Comparison of ENCODE assay signal across 11 cellular contexts in the genomic region with DNA sequence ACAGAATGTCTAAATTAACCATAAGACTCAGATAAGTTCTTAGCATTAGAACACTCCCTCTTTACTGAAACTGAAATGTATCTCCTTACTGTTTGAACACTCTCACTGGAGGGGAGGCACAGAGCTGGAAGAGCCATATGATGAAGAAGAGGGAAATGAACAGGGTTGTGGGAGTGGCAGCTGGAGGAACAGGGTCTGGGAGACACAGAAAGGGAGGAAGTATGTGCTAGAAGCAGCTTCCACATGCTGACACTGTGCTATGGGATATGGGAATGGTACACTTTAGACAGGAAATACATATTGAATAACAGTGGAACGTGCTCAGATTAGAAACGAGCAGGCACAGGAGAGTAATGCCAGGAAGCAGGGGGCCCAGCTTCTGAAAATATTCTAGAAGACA.
"Had no signal": no experiment of that assay in that cellular context is flagged by ENCODE, and none has a peak within 500 bp of the region (broad histone marks: within the 10 kb centered on the region; RNA-seq: fewer than 3 reads in every experiment).

No MANE protein-coding gene starts in this region.

- H3K27ac Mint-ChIP-seq: dendritic cell treated with granulocyte-macrophage colony-stimulating factor and Interleukin-4, amounts not matched to agents 40 ng/mL and 50 ng/mL, for 4 days; stimulated activated naive B cell treated with anti-CD40 and anti-IgM and Interleukin-4, amounts not matched to agents 10 μg/mL and 1 μg/mL and 100 μg/mL, for 72 hours had no signal

- H3K9me3 Mint-ChIP-seq: dendritic cell treated with granulocyte-macrophage colony-stimulating factor and Interleukin-4, amounts not matched to agents 40 ng/mL and 50 ng/mL, for 4 days; stimulated activated naive B cell treated with anti-CD40 and anti-IgM and Interleukin-4, amounts not matched to agents 10 μg/mL and 1 μg/mL and 100 μg/mL, for 72 hours had no signal

- FAIRE-seq: small intestine had no signal

- H3K4me3 ChIP-seq: body of pancreas, ovary had no signal

- H3K4me1 ChIP-seq: body of pancreas had no signal

- DNase-seq: activated CD4-positive, alpha-beta T cell treated with anti-CD3 and anti-CD28 coated beads, Interleukin-2, amount 50 U/mL, for 4 hours; activated CD4-positive, CD25-positive, alpha-beta regulatory T cell treated with anti-CD3 and anti-CD28 coated beads, Interleukin-2, amount 50 U/mL, for 72 hours; activated naive CD4-positive, alpha-beta T cell treated with anti-CD3 and anti-CD28 coated beads, Interleukin-2, amount 50 U/mL, for 16 hours; activated T-cell treated with anti-CD3 and anti-CD28 coated beads, Interleukin-2, amount 50 U/mL, for 1 hour; amniotic stem cell; body of pancreas; ovary; small intestine; stimulated activated naive B cell treated with anti-CD40 and anti-IgM and Interleukin-4, amounts not matched to agents 10 μg/mL and 1 μg/mL and 100 μg/mL, for 72 hours; trophoblast cell had no signal

- H3K4me3 Mint-ChIP-seq: dendritic cell treated with granulocyte-macrophage colony-stimulating factor and Interleukin-4, amounts not matched to agents 40 ng/mL and 50 ng/mL, for 4 days; stimulated activated naive B cell treated with anti-CD40 and anti-IgM and Interleukin-4, amounts not matched to agents 10 μg/mL and 1 μg/mL and 100 μg/mL, for 72 hours had no signal

- H3K27me3 Mint-ChIP-seq: dendritic cell treated with granulocyte-macrophage colony-stimulating factor and Interleukin-4, amounts not matched to agents 40 ng/mL and 50 ng/mL, for 4 days; stimulated activated naive B cell treated with anti-CD40 and anti-IgM and Interleukin-4, amounts not matched to agents 10 μg/mL and 1 μg/mL and 100 μg/mL, for 72 hours had no signal

- H3K36me3 ChIP-seq: ovary had no signal

- H3K9me3 ChIP-seq: body of pancreas, ovary had no signal

- H3K27ac ChIP-seq: body of pancreas, ovary had no signal

- H3K27me3 ChIP-seq: body of pancreas, ovary had no signal

- ATAC-seq: body of pancreas; stimulated activated naive B cell treated with anti-CD40 and anti-IgM and Interleukin-4, amounts not matched to agents 10 μg/mL and 1 μg/mL and 100 μg/mL, for 72 hours had no signal
